In the genomic region with DNA sequence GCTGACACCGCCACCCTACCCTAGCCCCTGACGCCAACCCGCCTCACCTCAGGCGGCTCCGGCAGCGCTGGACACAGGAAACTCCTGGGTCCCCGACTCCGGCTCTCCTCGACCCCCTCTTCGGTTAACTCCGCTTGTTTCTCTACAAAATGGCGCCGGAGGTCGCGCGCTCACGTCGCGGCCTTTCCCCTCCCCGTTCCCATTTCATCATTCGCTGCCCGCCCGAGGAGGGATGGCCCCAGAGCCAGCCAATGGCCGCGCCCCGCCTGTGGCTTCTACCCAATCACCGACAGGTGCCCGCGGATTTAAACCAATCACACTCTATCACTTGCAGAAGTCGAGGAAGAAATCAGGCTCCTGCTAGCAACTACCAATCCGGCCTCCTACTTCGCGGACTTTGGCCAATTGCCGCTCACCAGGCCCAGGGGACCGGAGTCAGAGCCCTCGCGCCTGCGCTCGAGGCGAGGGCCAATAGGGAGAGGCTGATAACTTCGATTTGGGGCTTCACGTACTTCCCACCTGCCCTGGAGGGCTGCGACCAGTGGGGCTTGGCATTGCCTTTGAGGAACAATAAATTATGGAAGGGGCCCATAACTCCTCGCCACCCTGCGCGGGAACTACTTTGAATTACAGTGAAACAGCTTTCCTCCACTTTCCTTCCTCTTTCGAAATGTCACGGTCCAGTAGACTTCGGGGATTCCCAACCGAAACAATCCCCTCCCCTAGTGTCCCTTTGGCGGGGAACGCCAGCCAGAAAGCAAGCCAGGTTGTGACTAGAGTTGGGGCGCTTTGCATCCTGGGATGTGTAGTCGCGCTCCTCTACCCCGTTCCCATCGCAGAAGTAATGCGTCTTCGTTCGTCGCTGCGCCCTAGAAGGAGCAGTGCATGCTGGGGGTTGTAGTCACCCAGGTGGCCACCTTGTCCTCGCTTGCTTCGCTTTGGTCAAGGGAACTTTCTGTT, we compare ENCODE assay signal across 1 cellular context.
TF ChIP-seq lines count a peak whose summit lies in the region.

A gene (minus strand): TSS at position 146 of the 960 bp plus-strand sequence. CDS start 30,489 bp downstream, outside the sequence.

TF ChIP-seq in A549, 52 proteins besides CTCF, POLR2A, EP300 and RAD21 (continued from another document):
- TF ChIP-seq, protein P1, sequence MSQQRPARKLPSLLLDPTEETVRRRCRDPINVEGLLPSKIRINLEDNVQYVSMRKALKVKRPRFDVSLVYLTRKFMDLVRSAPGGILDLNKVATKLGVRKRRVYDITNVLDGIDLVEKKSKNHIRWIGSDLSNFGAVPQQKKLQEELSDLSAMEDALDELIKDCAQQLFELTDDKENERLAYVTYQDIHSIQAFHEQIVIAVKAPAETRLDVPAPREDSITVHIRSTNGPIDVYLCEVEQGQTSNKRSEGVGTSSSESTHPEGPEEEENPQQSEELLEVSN (IDR thresholded peaks at IDR 0.05; ENCODE audit: borderline replicate concordance, low read depth): peak; percentile 88
- no peak for TF ChIP-seq FOSB (CRISPR knock-in tag; IDR thresholded peaks at IDR 0.05)
- TF ChIP-seq NPAS2 (CRISPR knock-in tag; IDR thresholded peaks at IDR 0.05; ENCODE audit: borderline replicate concordance): peak; percentile 95
- TF ChIP-seq RNF2 (IDR thresholded peaks at IDR 0.05; ENCODE audit: borderline replicate concordance, low read depth): no peak
- peak; percentile 98 for TF ChIP-seq TFCP2L1 (CRISPR knock-in tag; IDR thresholded peaks at IDR 0.05)
- TF ChIP-seq SMC3 (IDR thresholded peaks at IDR 0.05): no peak
- TF ChIP-seq CBX8 (IDR thresholded peaks at IDR 0.05): no peak
- TF ChIP-seq, protein P2, sequence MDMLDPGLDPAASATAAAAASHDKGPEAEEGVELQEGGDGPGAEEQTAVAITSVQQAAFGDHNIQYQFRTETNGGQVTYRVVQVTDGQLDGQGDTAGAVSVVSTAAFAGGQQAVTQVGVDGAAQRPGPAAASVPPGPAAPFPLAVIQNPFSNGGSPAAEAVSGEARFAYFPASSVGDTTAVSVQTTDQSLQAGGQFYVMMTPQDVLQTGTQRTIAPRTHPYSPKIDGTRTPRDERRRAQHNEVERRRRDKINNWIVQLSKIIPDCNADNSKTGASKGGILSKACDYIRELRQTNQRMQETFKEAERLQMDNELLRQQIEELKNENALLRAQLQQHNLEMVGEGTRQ (IDR thresholded peaks at IDR 0.05): no peak
- TF ChIP-seq MAZ (IDR thresholded peaks at IDR 0.05; ENCODE audit: borderline replicate concordance, low read depth, low read length): no peak
- TF ChIP-seq KDM5A (IDR thresholded peaks at IDR 0.05): no peak
- TF ChIP-seq, protein P3, sequence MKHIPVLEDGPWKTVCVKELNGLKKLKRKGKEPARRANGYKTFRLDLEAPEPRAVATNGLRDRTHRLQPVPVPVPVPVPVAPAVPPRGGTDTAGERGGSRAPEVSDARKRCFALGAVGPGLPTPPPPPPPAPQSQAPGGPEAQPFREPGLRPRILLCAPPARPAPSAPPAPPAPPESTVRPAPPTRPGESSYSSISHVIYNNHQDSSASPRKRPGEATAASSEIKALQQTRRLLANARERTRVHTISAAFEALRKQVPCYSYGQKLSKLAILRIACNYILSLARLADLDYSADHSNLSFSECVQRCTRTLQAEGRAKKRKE (CRISPR knock-in tag; IDR thresholded peaks at IDR 0.05; ENCODE audit: low read depth): peak; percentile 98
- TF ChIP-seq, protein P4, sequence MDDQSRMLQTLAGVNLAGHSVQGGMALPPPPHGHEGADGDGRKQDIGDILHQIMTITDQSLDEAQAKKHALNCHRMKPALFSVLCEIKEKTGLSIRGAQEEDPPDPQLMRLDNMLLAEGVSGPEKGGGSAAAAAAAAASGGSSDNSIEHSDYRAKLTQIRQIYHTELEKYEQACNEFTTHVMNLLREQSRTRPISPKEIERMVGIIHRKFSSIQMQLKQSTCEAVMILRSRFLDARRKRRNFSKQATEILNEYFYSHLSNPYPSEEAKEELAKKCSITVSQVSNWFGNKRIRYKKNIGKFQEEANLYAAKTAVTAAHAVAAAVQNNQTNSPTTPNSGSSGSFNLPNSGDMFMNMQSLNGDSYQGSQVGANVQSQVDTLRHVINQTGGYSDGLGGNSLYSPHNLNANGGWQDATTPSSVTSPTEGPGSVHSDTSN (IDR thresholded peaks at IDR 0.05): peak; percentile 96
- TF ChIP-seq FOXS1 (CRISPR knock-in tag; IDR thresholded peaks at IDR 0.05): peak; percentile 98
- no peak for TF ChIP-seq SREBF2 (IDR thresholded peaks at IDR 0.05)
- TF ChIP-seq EHF (CRISPR knock-in tag; IDR thresholded peaks at IDR 0.05): peak; percentile 96
- TF ChIP-seq ZFP36 (IDR thresholded peaks at IDR 0.05; ENCODE audit: borderline replicate concordance, partially characterized antibody): no peak
- peak; percentile 95 for TF ChIP-seq TP53 (CRISPR knock-in tag; IDR thresholded peaks at IDR 0.05)
- 0 out of 2 replicates have a peak, but pooled peaks have one; percentile 13 for TF ChIP-seq ESRRA (IDR thresholded peaks at IDR 0.05; ENCODE audit: borderline replicate concordance, low read length)
- TF ChIP-seq MAFK (IDR thresholded peaks at IDR 0.05; ENCODE audit: partially characterized antibody): no peak
- TF ChIP-seq FOSL2 (IDR thresholded peaks at IDR 0.05): no peak
- peak; percentile 47 for TF ChIP-seq FOSL2 (CRISPR knock-in tag; IDR thresholded peaks at IDR 0.05)
- TF ChIP-seq, protein P5, sequence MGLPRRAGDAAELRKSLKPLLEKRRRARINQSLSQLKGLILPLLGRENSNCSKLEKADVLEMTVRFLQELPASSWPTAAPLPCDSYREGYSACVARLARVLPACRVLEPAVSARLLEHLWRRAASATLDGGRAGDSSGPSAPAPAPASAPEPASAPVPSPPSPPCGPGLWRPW (IDR thresholded peaks at IDR 0.05): no peak
- TF ChIP-seq ZC3H11A (IDR thresholded peaks at IDR 0.05): no peak
- peak in 1 of 2 experiments; percentile 74; a peak in 1 of 4 replicates for TF ChIP-seq CEBPB (IDR thresholded peaks at IDR 0.05)
- no peak for TF ChIP-seq HDAC2 (IDR thresholded peaks at IDR 0.05)
- TF ChIP-seq, protein P6, sequence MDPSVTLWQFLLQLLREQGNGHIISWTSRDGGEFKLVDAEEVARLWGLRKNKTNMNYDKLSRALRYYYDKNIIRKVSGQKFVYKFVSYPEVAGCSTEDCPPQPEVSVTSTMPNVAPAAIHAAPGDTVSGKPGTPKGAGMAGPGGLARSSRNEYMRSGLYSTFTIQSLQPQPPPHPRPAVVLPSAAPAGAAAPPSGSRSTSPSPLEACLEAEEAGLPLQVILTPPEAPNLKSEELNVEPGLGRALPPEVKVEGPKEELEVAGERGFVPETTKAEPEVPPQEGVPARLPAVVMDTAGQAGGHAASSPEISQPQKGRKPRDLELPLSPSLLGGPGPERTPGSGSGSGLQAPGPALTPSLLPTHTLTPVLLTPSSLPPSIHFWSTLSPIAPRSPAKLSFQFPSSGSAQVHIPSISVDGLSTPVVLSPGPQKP (IDR thresholded peaks at IDR 0.05; ENCODE audit: low read depth, low read length): no peak
- TF ChIP-seq POLR2AphosphoS2 (conservative IDR thresholded peaks at IDR 0.05; ENCODE audit: low read length): no peak
- TF ChIP-seq, protein P7, sequence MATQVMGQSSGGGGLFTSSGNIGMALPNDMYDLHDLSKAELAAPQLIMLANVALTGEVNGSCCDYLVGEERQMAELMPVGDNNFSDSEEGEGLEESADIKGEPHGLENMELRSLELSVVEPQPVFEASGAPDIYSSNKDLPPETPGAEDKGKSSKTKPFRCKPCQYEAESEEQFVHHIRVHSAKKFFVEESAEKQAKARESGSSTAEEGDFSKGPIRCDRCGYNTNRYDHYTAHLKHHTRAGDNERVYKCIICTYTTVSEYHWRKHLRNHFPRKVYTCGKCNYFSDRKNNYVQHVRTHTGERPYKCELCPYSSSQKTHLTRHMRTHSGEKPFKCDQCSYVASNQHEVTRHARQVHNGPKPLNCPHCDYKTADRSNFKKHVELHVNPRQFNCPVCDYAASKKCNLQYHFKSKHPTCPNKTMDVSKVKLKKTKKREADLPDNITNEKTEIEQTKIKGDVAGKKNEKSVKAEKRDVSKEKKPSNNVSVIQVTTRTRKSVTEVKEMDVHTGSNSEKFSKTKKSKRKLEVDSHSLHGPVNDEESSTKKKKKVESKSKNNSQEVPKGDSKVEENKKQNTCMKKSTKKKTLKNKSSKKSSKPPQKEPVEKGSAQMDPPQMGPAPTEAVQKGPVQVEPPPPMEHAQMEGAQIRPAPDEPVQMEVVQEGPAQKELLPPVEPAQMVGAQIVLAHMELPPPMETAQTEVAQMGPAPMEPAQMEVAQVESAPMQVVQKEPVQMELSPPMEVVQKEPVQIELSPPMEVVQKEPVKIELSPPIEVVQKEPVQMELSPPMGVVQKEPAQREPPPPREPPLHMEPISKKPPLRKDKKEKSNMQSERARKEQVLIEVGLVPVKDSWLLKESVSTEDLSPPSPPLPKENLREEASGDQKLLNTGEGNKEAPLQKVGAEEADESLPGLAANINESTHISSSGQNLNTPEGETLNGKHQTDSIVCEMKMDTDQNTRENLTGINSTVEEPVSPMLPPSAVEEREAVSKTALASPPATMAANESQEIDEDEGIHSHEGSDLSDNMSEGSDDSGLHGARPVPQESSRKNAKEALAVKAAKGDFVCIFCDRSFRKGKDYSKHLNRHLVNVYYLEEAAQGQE (IDR thresholded peaks at IDR 0.05): peak; percentile 74
- peak; percentile 98 for TF ChIP-seq HOXB13 (CRISPR knock-in tag; IDR thresholded peaks at IDR 0.05; ENCODE audit: low read depth)
- no peak for TF ChIP-seq NR3C1 (IDR thresholded peaks at IDR 0.05)
- TF ChIP-seq HOXB5 (CRISPR knock-in tag; IDR thresholded peaks at IDR 0.05): peak; percentile 98
- TF ChIP-seq, protein P8, sequence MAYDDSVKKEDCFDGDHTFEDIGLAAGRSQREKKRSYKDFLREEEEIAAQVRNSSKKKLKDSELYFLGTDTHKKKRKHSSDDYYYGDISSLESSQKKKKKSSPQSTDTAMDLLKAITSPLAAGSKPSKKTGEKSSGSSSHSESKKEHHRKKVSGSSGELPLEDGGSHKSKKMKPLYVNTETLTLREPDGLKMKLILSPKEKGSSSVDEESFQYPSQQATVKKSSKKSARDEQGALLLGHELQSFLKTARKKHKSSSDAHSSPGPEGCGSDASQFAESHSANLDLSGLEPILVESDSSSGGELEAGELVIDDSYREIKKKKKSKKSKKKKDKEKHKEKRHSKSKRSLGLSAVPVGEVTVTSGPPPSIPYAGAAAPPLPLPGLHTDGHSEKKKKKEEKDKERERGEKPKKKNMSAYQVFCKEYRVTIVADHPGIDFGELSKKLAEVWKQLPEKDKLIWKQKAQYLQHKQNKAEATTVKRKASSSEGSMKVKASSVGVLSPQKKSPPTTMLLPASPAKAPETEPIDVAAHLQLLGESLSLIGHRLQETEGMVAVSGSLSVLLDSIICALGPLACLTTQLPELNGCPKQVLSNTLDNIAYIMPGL (CRISPR knock-in tag; IDR thresholded peaks at IDR 0.05; ENCODE audit: borderline replicate concordance): no peak; the same call in 1 of the 2 replicates
- TF ChIP-seq, protein P9, sequence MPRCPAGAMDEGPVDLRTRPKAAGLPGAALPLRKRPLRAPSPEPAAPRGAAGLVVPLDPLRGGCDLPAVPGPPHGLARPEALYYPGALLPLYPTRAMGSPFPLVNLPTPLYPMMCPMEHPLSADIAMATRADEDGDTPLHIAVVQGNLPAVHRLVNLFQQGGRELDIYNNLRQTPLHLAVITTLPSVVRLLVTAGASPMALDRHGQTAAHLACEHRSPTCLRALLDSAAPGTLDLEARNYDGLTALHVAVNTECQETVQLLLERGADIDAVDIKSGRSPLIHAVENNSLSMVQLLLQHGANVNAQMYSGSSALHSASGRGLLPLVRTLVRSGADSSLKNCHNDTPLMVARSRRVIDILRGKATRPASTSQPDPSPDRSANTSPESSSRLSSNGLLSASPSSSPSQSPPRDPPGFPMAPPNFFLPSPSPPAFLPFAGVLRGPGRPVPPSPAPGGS (IDR thresholded peaks at IDR 0.05): peak; percentile 65; the same call in 2 of the 3 replicates
